ENCODE assay signal across 22 cellular contexts in the genomic region with DNA sequence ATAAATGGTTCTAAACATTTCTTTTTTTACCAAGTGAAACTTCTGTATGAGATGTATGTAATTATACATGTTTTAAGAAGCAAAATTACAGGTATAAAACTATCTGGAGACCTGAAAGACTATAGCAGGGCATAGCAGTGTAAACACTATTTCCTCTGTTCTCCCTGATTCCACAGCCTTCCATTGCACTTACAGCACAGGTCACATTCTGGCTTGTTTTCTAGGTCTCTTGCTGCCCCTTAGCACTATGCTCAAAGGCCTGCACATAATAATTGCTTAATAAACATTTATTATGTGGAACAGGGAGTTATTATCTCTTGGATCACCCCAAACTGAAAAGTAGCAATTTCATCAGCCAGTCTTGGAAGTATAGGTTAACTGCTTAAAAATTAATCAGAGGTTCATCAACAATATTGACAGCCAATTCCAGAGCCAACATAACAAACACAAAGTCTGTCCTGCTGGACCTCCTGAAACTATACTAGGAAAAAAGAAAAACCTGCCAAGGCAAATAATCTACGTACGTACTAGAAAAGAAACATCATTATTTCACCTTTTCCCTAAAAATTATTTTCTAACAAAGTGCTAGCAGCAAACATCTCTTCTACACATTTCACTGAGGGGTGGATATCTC. TPM values are rescaled to one million over a fixed set of nuclear protein-coding genes. Genes with fewer than 3 reads are reported as not detected.
DNase-seq lines count a peak whose midpoint lies in the region; ATAC-seq, FAIRE-seq and TF ChIP-seq lines count a peak whose summit lies in the region.
"Had no signal": no experiment of that assay in that cellular context is flagged by ENCODE, and none has a peak within 500 bp of the region (broad histone marks: within the 10 kb centered on the region; RNA-seq: fewer than 3 reads in every experiment).

No MANE protein-coding gene starts in this region.

- whole genome bisulfite sequencing in liver, result 38% methylated on average over 2 of the region's 2 CpGs
- WGBS in HepG2 (ENCODE audit: low lambda C conversion rate), result 100% methylated on average over 2 of the region's 2 CpGs
- 90 to 92% methylated on average over 2 of the region's 2 CpGs for WGBS in thyroid gland, 2 donors

- no peaks in the 10 kb centered on the region for H3K27me3 ChIP-seq in liver (ENCODE audit: control insufficient read depth in 4 of 4, insufficient read depth in 4 of 4, low read length in 3 of 4)
- H3K27me3 ChIP-seq in HepG2 (ENCODE audit: control insufficient read depth in 1 of 2, insufficient read depth in 2 of 2, low read length in 2 of 2), result no peaks in the 10 kb centered on the region
- H3K27me3 ChIP-seq in thyroid gland, result no peaks in the 10 kb centered on the region
- H3K27me3 ChIP-seq: BLaER1 had no signal

- H4K20me1 ChIP-seq in HepG2 (ENCODE audit: insufficient read depth, low read length), result no peaks in the 10 kb centered on the region
- H4K20me1 ChIP-seq: BLaER1 had no signal

- H3K27ac ChIP-seq in liver (ENCODE audit: low read depth in 1 of 2, low read length in 2 of 2) (peak overlapping the region; percentile 67 to 91), HepG2 (ENCODE audit: extremely low read length, insufficient read depth, low read length) (no peak overlapping the region), coronary artery (peak overlapping the region; percentile 1 to 11), thyroid gland (peak overlapping the region in 2 of 3 donors; percentile 20 to 41)
- H3K27ac ChIP-seq: BLaER1, GM23248, HL-60 had no signal

- TF ChIP-seq POLR2A in HepG2 (IDR thresholded peaks at IDR 0.05; ENCODE audit: insufficient read depth in 1 of 2, low read depth in 2 of 2, low read length in 2 of 2) (no peak), thyroid gland (IDR thresholded peaks at IDR 0.05) (no peak)

- H3K4me1 ChIP-seq in liver (ENCODE audit: control insufficient read depth in 4 of 4, insufficient read depth in 4 of 4, low read length in 3 of 4) (peaks cover 6 to 47% (median 32%) of the 10 kb centered on the region in 4 donors), HepG2 (ENCODE audit: insufficient read depth, low read length) (peaks cover 15% of the 10 kb centered on the region), thyroid gland (peaks cover 12 to 13% of the 10 kb centered on the region in 2 donors)
- H3K4me1 ChIP-seq: BLaER1 had no signal

- H3K9me3 ChIP-seq in liver (ENCODE audit: control insufficient read depth in 4 of 4, low read length in 3 of 4) (no peaks in the 10 kb centered on the region), HepG2 (ENCODE audit: low read length) (no peaks in the 10 kb centered on the region), thyroid gland (no peaks in the 10 kb centered on the region)
- H3K9me3 ChIP-seq: BLaER1 had no signal

- no peaks in the 10 kb centered on the region for H3K9me3 Mint-ChIP-seq in activated CD8-positive, alpha-beta T cell treated with anti-CD3 and anti-CD28 coated beads, Interleukin-2, amount 10 ng/mL, durations not matched to agents 7 days and 5 days (ENCODE audit: insufficient read depth)
- H3K9me3 Mint-ChIP-seq: CD14-positive monocyte; CD4-positive, alpha-beta memory T cell had no signal

- ATAC-seq in HepG2 (no peak), left lobe of liver (peak; percentile 80), GM18517 (IDR thresholded peaks at IDR 0.05; ENCODE audit: unreplicated experiment) (no peak)
- no peak for ATAC-seq in activated CD8-positive, alpha-beta T cell treated with anti-CD3 and anti-CD28 coated beads, Interleukin-2, amount 10 ng/mL, durations not matched to agents 7 days and 5 days
- ATAC-seq: GM12878 had no signal

- DNase-seq in HepG2 (ENCODE audit: low spot score) (no peak), coronary artery (ENCODE audit: low spot score) (no peak), left lobe of liver (ENCODE audit: low spot score) (no peak), thyroid gland (no peak), COR-L47 (lab: John Stamatoyannopoulos, UW) (no peak)
- no peak for DNase-seq in activated CD8-positive, alpha-beta T cell treated with anti-CD3 and anti-CD28 coated beads, Interleukin-2, amount 10 ng/mL, durations not matched to agents 7 days and 5 days
- DNase-seq: 8988T; Calu3; CD4-positive, alpha-beta memory T cell; DMS 273 treated with DMSO at 0.1 percent for 48 hours; DMS53; DND-41; EL; GM23248; HCEC 1CT; IMR-90 had no signal

- peak overlapping the region in 1 of 2 donors; percentile 94 for H3K9ac ChIP-seq in liver (ENCODE audit: low read depth in 1 of 2, low read length in 2 of 2)
- H3K9ac ChIP-seq in HepG2 (ENCODE audit: insufficient read depth, low read depth, low read length), result no peak overlapping the region
- H3K9ac ChIP-seq: BLaER1, GM23248 had no signal

- no peaks in the 10 kb centered on the region for H3K27me3 Mint-ChIP-seq in activated CD8-positive, alpha-beta T cell treated with anti-CD3 and anti-CD28 coated beads, Interleukin-2, amount 10 ng/mL, durations not matched to agents 7 days and 5 days (ENCODE audit: low read depth)
- H3K27me3 Mint-ChIP-seq: CD4-positive, alpha-beta memory T cell had no signal

- peaks cover 0 to 12% (median 1%) of the 10 kb centered on the region in 4 donors for H3K36me3 ChIP-seq in liver (ENCODE audit: control insufficient read depth in 4 of 4, insufficient read depth in 3 of 4, low read depth in 1 of 4, low read length in 3 of 4)
- peaks cover 7 to 59% of the 10 kb centered on the region in 2 experiments for H3K36me3 ChIP-seq in HepG2 (replicated peaks in 1 of 2; ENCODE audit: control insufficient read depth in 1 of 2, insufficient read depth in 2 of 2, low read length in 2 of 2)
- no peaks in the 10 kb centered on the region for H3K36me3 ChIP-seq in thyroid gland

- POLR2A ChIA-PET in HepG2 (lab: Yijun Ruan, JAX), result no interaction called here
- POLR2A ChIA-PET in activated CD8-positive, alpha-beta T cell treated with anti-CD3 and anti-CD28 coated beads, Interleukin-2, amount 10 ng/mL, durations not matched to agents 7 days and 5 days (lab: Charles Lee), result no interaction called here

- H3K79me2 ChIP-seq in HepG2 (ENCODE audit: insufficient read depth, low read length), result peaks cover 4% of the 10 kb centered on the region

- TF ChIP-seq CTCF in liver (IDR thresholded peaks at IDR 0.05; ENCODE audit: low read depth, low read length, missing input control) (no peak), HepG2 (CRISPR knock-in tag; IDR thresholded peaks at IDR 0.05) (no peak), coronary artery (IDR thresholded peaks at IDR 0.05) (no peak), thyroid gland (IDR thresholded peaks at IDR 0.05) (no peak)

- CTCF ChIA-PET in HepG2 (lab: Yijun Ruan, JAX; ENCODE audit: low intra/inter-chr PET ratio, low total read pairs), result no interaction called here
- CTCF ChIA-PET in activated CD8-positive, alpha-beta T cell treated with anti-CD3 and anti-CD28 coated beads, Interleukin-2, amount 10 ng/mL, durations not matched to agents 7 days and 5 days (lab: Charles Lee), result no interaction called here

- TF ChIP-seq RAD21 in liver (IDR thresholded peaks at IDR 0.05) (peak in 1 of 2 donors; percentile 47), HepG2 (CRISPR knock-in tag; IDR thresholded peaks at IDR 0.05) (no peak)

- no peak overlapping the region for H3K4me2 ChIP-seq in HepG2 (ENCODE audit: low read depth, low read length)
- H3K4me2 ChIP-seq: BLaER1 had no signal

- H3K4me3 ChIP-seq in liver (ENCODE audit: low read depth in 1 of 3, low read length in 3 of 3) (no peak overlapping the region), HepG2 (replicated peaks in 1 of 3; ENCODE audit: insufficient read depth in 1 of 3, low read depth in 2 of 3, low read length in 3 of 3) (no peak overlapping the region), coronary artery (no peak overlapping the region), thyroid gland (replicated peaks in 1 of 3) (no peak overlapping the region)
- H3K4me3 ChIP-seq: BLaER1, GM12878, GM23248 had no signal

- in situ Hi-C loops in HepG2 (cut with HindIII; ENCODE audit: extremely low pct_ligation_motif_present, low pct_unique_long_range_greater_than_20kb), result no loop called here

- no peak overlapping the region for H3K27ac Mint-ChIP-seq in activated CD8-positive, alpha-beta T cell treated with anti-CD3 and anti-CD28 coated beads, Interleukin-2, amount 10 ng/mL, durations not matched to agents 7 days and 5 days
- H3K27ac Mint-ChIP-seq: CD14-positive monocyte; CD4-positive, alpha-beta memory T cell had no signal

- H2AFZ ChIP-seq in HepG2 (ENCODE audit: low read length), result no peak overlapping the region
- H2AFZ ChIP-seq: GM23248 had no signal

- intact Hi-C loops in HepG2 (cut with micrococcal nuclease; ENCODE audit: unreplicated experiment) (no loop called here), thyroid gland (cut with DNase I) (no loop called here)

- H3K36me3 Mint-ChIP-seq in activated CD8-positive, alpha-beta T cell treated with anti-CD3 and anti-CD28 coated beads, Interleukin-2, amount 10 ng/mL, durations not matched to agents 7 days and 5 days (ENCODE audit: low read depth), result peaks cover 3% of the 10 kb centered on the region

- no TSS peak for BruUV-seq in HepG2 (replicated peaks; lab: Mats Ljungman, UMichigan)

- TF ChIP-seq EP300 in HepG2 (IDR thresholded peaks at IDR 0.05; ENCODE audit: low read depth in 2 of 2, low read length in 2 of 2) (no peak), HepG2 (CRISPR knock-in tag; IDR thresholded peaks at IDR 0.05; ENCODE audit: borderline replicate concordance) (no peak)

- H3K4me1 Mint-ChIP-seq in activated CD8-positive, alpha-beta T cell treated with anti-CD3 and anti-CD28 coated beads, Interleukin-2, amount 10 ng/mL, durations not matched to agents 7 days and 5 days (ENCODE audit: low read depth), result no peaks in the 10 kb centered on the region
- H3K4me1 Mint-ChIP-seq: CD14-positive monocyte had no signal

- H3K4me3 Mint-ChIP-seq in activated CD8-positive, alpha-beta T cell treated with anti-CD3 and anti-CD28 coated beads, Interleukin-2, amount 10 ng/mL, durations not matched to agents 7 days and 5 days, result no peak overlapping the region
- H3K4me3 Mint-ChIP-seq: CD14-positive monocyte; CD4-positive, alpha-beta memory T cell had no signal

- no peak for FAIRE-seq in HepG2 (lab: Jason Lieb, UNC)
- FAIRE-seq: GM12878 had no signal

RNA-seq across cellular contexts. Expression of a gene that starts 43.2 kb away (rescaled TPM):
- total RNA-seq in liver (100 to 1,000 TPM in 1 of 2 donors, 10 to 100 TPM in 1; 50.8 to 105 TPM), HepG2 (2016; rRNA removed; fragmentation: Illumina TruSeq; extraction: Trizol) (33.3 and 46.5 TPM in 2 replicates), left lobe of liver (48.9 TPM), thyroid gland (10 to 100 TPM; 20.6 to 40.6 (median 26.9) TPM)
- polyA plus RNA-seq in liver (10 to 100 TPM; 30.0 to 38.6 TPM), HepG2 (2011; rRNA removed) (15.6 and 18.2 TPM in 2 replicates)
- total RNA-seq in HepG2 (2016; cell fraction: cytosol; rRNA removed; fragmentation: Illumina TruSeq; extraction: Trizol; ENCODE audit: low read depth), result 6.8 and 8.5 TPM in 2 replicates
- 34.1 and 46.4 TPM in 2 replicates for total RNA-seq in HepG2 (2016; cell fraction: insoluble cytoplasmic fraction; rRNA removed; fragmentation: Illumina TruSeq; extraction: Trizol)
- total RNA-seq in HepG2 (2016; cell fraction: membrane; rRNA removed; fragmentation: Illumina TruSeq; extraction: Trizol), result 25.9 and 26.8 TPM in 2 replicates
- total RNA-seq in HepG2 (2016; cell fraction: nucleus; rRNA removed; fragmentation: Illumina TruSeq; extraction: Trizol), result 25.0 and 33.6 TPM in 2 replicates
- polyA plus RNA-seq in HepG2 (2011; cell fraction: cytosol; rRNA removed), result 10.3 and 15.1 TPM in 2 replicates
- polyA plus RNA-seq in HepG2 (2011; cell fraction: nucleus; rRNA removed), result 4.2 and 6.1 TPM in 2 replicates
- 15.3 and 17.5 TPM in 2 replicates for polyA plus RNA-seq in HepG2 (2012)
- polyA plus RNA-seq in HepG2 (2016; cell fraction: cytosol; fragmentation: Illumina TruSeq; extraction: Trizol; ENCODE audit: low read depth), result 5.7 and 6.2 TPM in 2 replicates
- 43.3 and 44.9 TPM in 2 replicates for polyA plus RNA-seq in HepG2 (2016; cell fraction: insoluble cytoplasmic fraction; fragmentation: Illumina TruSeq; extraction: Trizol; ENCODE audit: low read depth)
- 17.9 and 18.2 TPM in 2 replicates for polyA plus RNA-seq in HepG2 (2016; cell fraction: membrane; fragmentation: Illumina TruSeq; extraction: Trizol; ENCODE audit: low read depth)
- polyA plus RNA-seq in HepG2 (2016; cell fraction: nucleus; fragmentation: Illumina TruSeq; extraction: Trizol; ENCODE audit: insufficient read depth, low read depth), result 22.4 and 26.9 TPM in 2 replicates
- polyA minus RNA-seq in HepG2 (2011; rRNA and poly(A)+ RNA removed; ENCODE audit: low replicate concordance), result 15.5 and 17.6 TPM in 2 replicates
- 15.5 and 15.7 TPM in 2 replicates for polyA minus RNA-seq in HepG2 (2011; cell fraction: cytosol; rRNA and poly(A)+ RNA removed)
- 18.3 and 31.2 TPM in 2 replicates for polyA minus RNA-seq in HepG2 (2011; cell fraction: nucleus; rRNA and poly(A)+ RNA removed)
- total RNA-seq in activated CD8-positive, alpha-beta T cell treated with anti-CD3 and anti-CD28 coated beads, Interleukin-2, amount 10 ng/mL, durations not matched to agents 7 days and 5 days, result 1 to 10 TPM; 6.4 to 7.0 TPM
